In the genomic region with DNA sequence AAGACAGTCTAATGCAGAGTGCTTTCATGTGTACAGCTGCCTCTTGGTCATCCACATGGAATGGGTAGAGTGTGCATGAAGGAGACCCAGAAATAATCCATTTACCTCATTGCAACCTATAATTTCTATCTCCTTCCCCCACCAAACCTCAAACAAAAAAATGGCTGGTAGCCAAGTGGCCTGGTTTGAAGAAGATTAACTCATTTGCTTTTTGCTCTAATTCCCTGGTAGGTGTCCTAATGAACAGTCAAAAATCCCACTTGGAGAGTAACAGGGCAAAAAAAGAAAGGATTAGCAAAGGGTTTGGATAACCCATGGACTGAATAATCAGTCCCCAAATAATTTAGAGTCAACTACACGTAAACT, we compare ENCODE assay signal across 21 cellular contexts. TPM values are rescaled to one million over a fixed set of nuclear protein-coding genes. Genes with fewer than 3 reads are reported as not detected.
DNase-seq lines count a peak whose midpoint lies in the region; ATAC-seq and TF ChIP-seq lines count a peak whose summit lies in the region.
"Had no signal": no experiment of that assay in that cellular context is flagged by ENCODE, and none has a peak within 500 bp of the region (broad histone marks: within the 10 kb centered on the region; RNA-seq: fewer than 3 reads in every experiment).

No MANE protein-coding gene starts in this region.

- H2AK5ac ChIP-seq in neuronal stem cell (ENCODE audit: low read depth, low read length), result no peak overlapping the region

- H4K20me1 ChIP-seq in neural progenitor cell (ENCODE audit: low read depth), result no peaks in the 10 kb centered on the region

- H3K79me2 ChIP-seq in neural progenitor cell (ENCODE audit: low read depth), result no peaks in the 10 kb centered on the region

- H3K27ac ChIP-seq in HEK293 (ENCODE audit: extremely low read depth, low read depth, low read length) (no peak overlapping the region), neural progenitor cell (no peak overlapping the region), neuronal stem cell (replicated peaks; ENCODE audit: low read length) (no peak overlapping the region)
- H3K27ac ChIP-seq in CD8-positive, alpha-beta memory T cell (ENCODE audit: low read depth, low read length), result no peak overlapping the region
- H3K27ac ChIP-seq: PC-9, SK-N-MC had no signal

- no peak overlapping the region for H3K9ac ChIP-seq in neural progenitor cell
- no peak overlapping the region for H3K9ac ChIP-seq in neuronal stem cell (ENCODE audit: low read depth, low read length, poor library complexity)

- no peaks in the 10 kb centered on the region for H3K9me3 ChIP-seq in HEK293 (ENCODE audit: control insufficient read depth, insufficient read depth, low read depth, low read length)
- H3K9me3 ChIP-seq in neural progenitor cell (ENCODE audit: low read depth), result no peaks in the 10 kb centered on the region
- no peaks in the 10 kb centered on the region for H3K9me3 ChIP-seq in CD8-positive, alpha-beta memory T cell (ENCODE audit: low read length)
- H3K9me3 ChIP-seq in neuronal stem cell (replicated peaks in 1 of 2; ENCODE audit: control insufficient read depth in 2 of 2, insufficient read depth in 1 of 2, low read depth in 1 of 2, low read length in 2 of 2), result no peaks in the 10 kb centered on the region

- no peaks in the 10 kb centered on the region for H3K9me3 Mint-ChIP-seq in neural progenitor cell
- H3K9me3 Mint-ChIP-seq in CD8-positive, alpha-beta memory T cell, result no peaks in the 10 kb centered on the region

- H3K4me1 Mint-ChIP-seq in neural progenitor cell, result peaks cover 18% of the 10 kb centered on the region
- no peaks in the 10 kb centered on the region for H3K4me1 Mint-ChIP-seq in CD8-positive, alpha-beta memory T cell
- H3K4me1 Mint-ChIP-seq: CD4-positive, CD25-positive, alpha-beta regulatory T cell had no signal

- CTCF ChIA-PET in HEK293 (lab: Yijun Ruan, JAX), result interaction anchor here (3.1 kb wide), 1 partner anchor 12 kb away, joined by 19 read pairs; a partner anchor contains a TSS
- CTCF ChIA-PET in CD8-positive, alpha-beta memory T cell (lab: Charles Lee), result no interaction called here

- H3K36me3 ChIP-seq in HEK293 (ENCODE audit: control insufficient read depth in 2 of 2, insufficient read depth in 1 of 2, low read length in 2 of 2) (no peaks in the 10 kb centered on the region), neural progenitor cell (no peaks in the 10 kb centered on the region), neuronal stem cell (replicated peaks in 1 of 2; ENCODE audit: control insufficient read depth in 2 of 2, insufficient read depth in 2 of 2, low read length in 2 of 2) (no peaks in the 10 kb centered on the region)
- no peaks in the 10 kb centered on the region for H3K36me3 ChIP-seq in CD8-positive, alpha-beta memory T cell (ENCODE audit: insufficient read depth, low read length)

- H3K27me3 Mint-ChIP-seq in neural progenitor cell (ENCODE audit: insufficient read depth, low read depth), result peaks cover 6% of the 10 kb centered on the region
- H3K27me3 Mint-ChIP-seq in CD8-positive, alpha-beta memory T cell, result peaks cover 24 to 40% of the 10 kb centered on the region in 2 donors

- no peak overlapping the region for H4K8ac ChIP-seq in neuronal stem cell (ENCODE audit: low read depth, low read length)

- H3K79me1 ChIP-seq in neuronal stem cell (ENCODE audit: low read depth, low read length), result no peaks in the 10 kb centered on the region

- H2AFZ ChIP-seq in neural progenitor cell (replicated peaks), result no peak overlapping the region
- no peak overlapping the region for H2AFZ ChIP-seq in neuronal stem cell (ENCODE audit: low read length)
- H2AFZ ChIP-seq: PC-9 had no signal

- H3K4me3 Mint-ChIP-seq in neural progenitor cell, result no peak overlapping the region
- no peak overlapping the region for H3K4me3 Mint-ChIP-seq in CD8-positive, alpha-beta memory T cell
- H3K4me3 Mint-ChIP-seq: CD4-positive, CD25-positive, alpha-beta regulatory T cell; T-helper 17 cell had no signal

- H3K4ac ChIP-seq in neuronal stem cell (ENCODE audit: low read length), result no peak overlapping the region

- POLR2A ChIA-PET in HEK293 (lab: Yijun Ruan, JAX), result no interaction called here
- POLR2A ChIA-PET in CD8-positive, alpha-beta memory T cell (lab: Charles Lee), result no interaction called here

- H3K23ac ChIP-seq in neuronal stem cell (ENCODE audit: low read depth, low read length, poor library complexity), result no peak overlapping the region

- DNase-seq in NCI-H1417 treated with DMSO at 0.1 percent for 48 hours (lab: John Stamatoyannopoulos, UW), result peak; percentile 30
- DNase-seq in NCI-H82 treated with DMSO at 0.1 percent for 48 hours (lab: John Stamatoyannopoulos, UW; ENCODE audit: unreplicated experiment), result peak; percentile 91
- DNase-seq in neural progenitor cell (ENCODE audit: low spot score), result no peak
- DNase-seq in CD8-positive, alpha-beta memory T cell, result no peak
- no peak for DNase-seq in neuronal stem cell (ENCODE audit: low spot score)
- DNase-seq: CD4-positive, CD25-positive, alpha-beta regulatory T cell; DND-41; GOT3; HCEC 1CT; MM.1S; NCI-H1048; NCI-H1694; PC-9; RPMI8226; SHP77; SW 1271; T-helper 17 cell had no signal

- WGBS in neuronal stem cell (ENCODE audit: extremely low coverage in 2 of 2, insufficient read length in 2 of 2, insufficient replicate concordance in 1 of 2), 2 donors, result no CpG with 5 or more reads among the region's 1 CpG

- H2BK15ac ChIP-seq in neuronal stem cell (ENCODE audit: low read length), result no peak overlapping the region

- H3K14ac ChIP-seq in neuronal stem cell (ENCODE audit: low read length), result no peak overlapping the region

- H3K4me2 ChIP-seq in neural progenitor cell, result peak overlapping the region; percentile 3
- H3K4me2 ChIP-seq in neuronal stem cell (ENCODE audit: insufficient read depth, low read length, poor library complexity, severe bottlenecking), result no peak overlapping the region
- H3K4me2 ChIP-seq: PC-9 had no signal

- H3K4me3 ChIP-seq in HEK293 (ENCODE audit: low read depth, low read length) (no peak overlapping the region), neural progenitor cell (no peak overlapping the region), neuronal stem cell (ENCODE audit: low read length in 2 of 2) (no peak overlapping the region)
- H3K4me3 ChIP-seq in CD8-positive, alpha-beta memory T cell (ENCODE audit: low read length), result no peak overlapping the region
- H3K4me3 ChIP-seq: GM12878, PC-9, SK-N-MC had no signal

- H3K27ac Mint-ChIP-seq in neural progenitor cell, result no peak overlapping the region
- H3K27ac Mint-ChIP-seq in CD8-positive, alpha-beta memory T cell, result no peak overlapping the region
- H3K27ac Mint-ChIP-seq: CD4-positive, CD25-positive, alpha-beta regulatory T cell; T-helper 17 cell had no signal

- TF ChIP-seq CTCF in HEK293 (tag by site-specific recombination; IDR thresholded peaks at IDR 0.05), result no peak
- no peak for TF ChIP-seq CTCF in neural progenitor cell (IDR thresholded peaks at IDR 0.05)

- peaks cover 11% of the 10 kb centered on the region for H3K27me3 ChIP-seq in neural progenitor cell
- peaks cover 3% of the 10 kb centered on the region for H3K27me3 ChIP-seq in CD8-positive, alpha-beta memory T cell (ENCODE audit: insufficient read depth, low read length, poor library complexity, severe bottlenecking)
- H3K27me3 ChIP-seq in neuronal stem cell (ENCODE audit: control insufficient read depth in 3 of 3, insufficient read depth in 3 of 3, low read depth in 1 of 3, low read length in 3 of 3), result peaks cover 0 to 30% (median 0%) of the 10 kb centered on the region in 3 experiments

- H2BK120ac ChIP-seq in neuronal stem cell (ENCODE audit: low read depth, low read length), result no peak overlapping the region

- H3K4me1 ChIP-seq in HEK293 (ENCODE audit: control insufficient read depth, insufficient read depth, low read length) (no peaks in the 10 kb centered on the region), neural progenitor cell (peaks cover 17% of the 10 kb centered on the region), neuronal stem cell (ENCODE audit: control insufficient read depth in 2 of 2, insufficient read depth in 1 of 2, low read depth in 1 of 2, low read length in 2 of 2) (peaks cover 0 to 4% of the 10 kb centered on the region in 2 donors)
- H3K4me1 ChIP-seq in CD8-positive, alpha-beta memory T cell (ENCODE audit: insufficient read depth, low read length), result no peaks in the 10 kb centered on the region

- no peak overlapping the region for H2BK12ac ChIP-seq in neuronal stem cell (ENCODE audit: low read length)

- no peak for ATAC-seq in GM18858 (IDR thresholded peaks at IDR 0.05; ENCODE audit: unreplicated experiment)
- ATAC-seq: GM12878, T-helper 17 cell had no signal

- peaks cover 4% of the 10 kb centered on the region for H3F3A ChIP-seq in neural progenitor cell (ENCODE audit: low read depth)

- no peak overlapping the region for H4K91ac ChIP-seq in neuronal stem cell (ENCODE audit: low read depth, low read length, poor library complexity)

- no peak overlapping the region for H3K18ac ChIP-seq in neuronal stem cell (ENCODE audit: low read length)

- H3K36me3 Mint-ChIP-seq in neural progenitor cell, result no peaks in the 10 kb centered on the region
- no peaks in the 10 kb centered on the region for H3K36me3 Mint-ChIP-seq in CD8-positive, alpha-beta memory T cell
- H3K36me3 Mint-ChIP-seq: CD4-positive, CD25-positive, alpha-beta regulatory T cell had no signal

- H2BK5ac ChIP-seq in neuronal stem cell (ENCODE audit: low read length), result no peak overlapping the region

TF ChIP-seq in HEK293, 187 proteins besides CTCF, POLR2A, EP300 and RAD21 (continues in another document):
- TF ChIP-seq SP7 (tag by site-specific recombination; IDR thresholded peaks at IDR 0.05), result 0 out of 2 replicates have a peak, but pooled peaks have one; percentile 30
- TF ChIP-seq KLF1 (tag by site-specific recombination; IDR thresholded peaks at IDR 0.05), result no peak
- TF ChIP-seq, protein P1, sequence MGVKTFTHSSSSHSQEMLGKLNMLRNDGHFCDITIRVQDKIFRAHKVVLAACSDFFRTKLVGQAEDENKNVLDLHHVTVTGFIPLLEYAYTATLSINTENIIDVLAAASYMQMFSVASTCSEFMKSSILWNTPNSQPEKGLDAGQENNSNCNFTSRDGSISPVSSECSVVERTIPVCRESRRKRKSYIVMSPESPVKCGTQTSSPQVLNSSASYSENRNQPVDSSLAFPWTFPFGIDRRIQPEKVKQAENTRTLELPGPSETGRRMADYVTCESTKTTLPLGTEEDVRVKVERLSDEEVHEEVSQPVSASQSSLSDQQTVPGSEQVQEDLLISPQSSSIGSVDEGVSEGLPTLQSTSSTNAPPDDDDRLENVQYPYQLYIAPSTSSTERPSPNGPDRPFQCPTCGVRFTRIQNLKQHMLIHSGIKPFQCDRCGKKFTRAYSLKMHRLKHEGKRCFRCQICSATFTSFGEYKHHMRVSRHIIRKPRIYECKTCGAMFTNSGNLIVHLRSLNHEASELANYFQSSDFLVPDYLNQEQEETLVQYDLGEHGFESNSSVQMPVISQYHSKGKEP (tag by site-specific recombination; IDR thresholded peaks at IDR 0.05), result no peak
- TF ChIP-seq ZBTB48 (tag by site-specific recombination; IDR thresholded peaks at IDR 0.05), result no peak

RNA-seq across cellular contexts. Expression of a gene that starts 13.1 kb away (rescaled TPM):
- 16.0 and 25.5 TPM in 2 replicates for total RNA-seq in neural progenitor cell (ENCODE audit: low replicate concordance)
- 1 to 10 TPM; 2.5 to 3.4 TPM for total RNA-seq in CD8-positive, alpha-beta memory T cell
- polyA plus RNA-seq in CD8-positive, alpha-beta memory T cell, result 11.1 TPM
- polyA plus RNA-seq in neuronal stem cell (2013, experiment 1 of 2), result 12.5 TPM
- 11.8 TPM for polyA plus RNA-seq in neuronal stem cell (2013, experiment 2 of 2)

Comparison
In these comparisons a context has a peak if more than half of its experiments do, and no peak if none do; other contexts are left out.
1. DNase-seq: peak in NCI-H1417 treated with DMSO at 0.1 percent for 48 hours (single experiment) and NCI-H82 treated with DMSO at 0.1 percent for 48 hours (single experiment); none in neural progenitor cell (single experiment), CD8-positive, alpha-beta memory T cell (0 of 5) and neuronal stem cell (single experiment).